12 cellular contexts compared by ENCODE assay signal in the genomic region with DNA sequence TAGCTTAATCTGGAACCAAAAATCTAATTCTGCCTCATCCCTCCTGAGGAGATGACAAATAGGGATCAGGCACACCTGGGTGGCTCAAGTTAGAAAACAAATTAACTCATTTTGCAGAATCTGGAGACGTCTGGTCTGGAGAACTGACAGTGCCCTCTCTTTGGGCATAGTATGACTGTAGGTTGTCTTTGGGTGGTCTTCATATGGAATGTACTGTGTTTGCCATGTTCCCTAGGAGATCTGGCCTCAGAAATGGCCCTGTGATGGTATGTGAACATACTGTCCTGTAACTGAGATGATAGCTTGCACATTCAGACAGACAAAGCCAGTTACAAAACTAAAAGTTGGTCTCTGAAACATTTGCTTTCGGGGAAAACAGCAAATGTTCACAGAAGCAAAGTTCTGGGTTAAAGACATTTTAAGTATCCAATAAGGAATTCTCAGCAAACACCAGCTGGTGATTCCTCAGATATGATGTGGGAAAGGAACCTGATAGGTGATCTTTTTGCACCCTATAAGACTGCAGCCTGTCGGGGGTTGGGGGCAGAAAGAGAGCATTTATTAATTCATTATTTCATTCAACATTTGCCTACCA. TPM values are rescaled to one million over a fixed set of nuclear protein-coding genes. Genes with fewer than 3 reads are reported as not detected.
DNase-seq lines count a peak whose midpoint lies in the region; ATAC-seq, FAIRE-seq and TF ChIP-seq lines count a peak whose summit lies in the region.
"Had no signal": no experiment of that assay in that cellular context is flagged by ENCODE, and none has a peak within 500 bp of the region (broad histone marks: within the 10 kb centered on the region; RNA-seq: fewer than 3 reads in every experiment).

No MANE protein-coding gene starts in this region.

- TF ChIP-seq CTCF in left ventricle myocardium inferior (IDR thresholded peaks at IDR 0.05; ENCODE audit: borderline replicate concordance) (no peak), vagina (IDR thresholded peaks at IDR 0.05) (no peak)

- H3K4me3 Mint-ChIP-seq in naive B cell: peak overlapping the region in 6 of 8 donors; percentile 13 to 79 (median 58)

- H3K36me3 Mint-ChIP-seq in naive B cell: peaks cover 0 to 8% of the 10 kb centered on the region in 2 donors

- H3K27ac ChIP-seq in left ventricle myocardium inferior (replicated peaks) (peak overlapping the region; percentile 69), vagina (peak overlapping the region; percentile 87)

- H3K9me3 Mint-ChIP-seq in naive B cell: no peaks in the 10 kb centered on the region

- H3K4me3 ChIP-seq in left ventricle myocardium inferior: no peak overlapping the region
- H3K4me3 ChIP-seq in adipocyte (ENCODE audit: low read length): no peak overlapping the region
- H3K4me3 ChIP-seq in vagina: no peak overlapping the region

- peaks cover 88 to 98% (median 95%) of the 10 kb centered on the region in 3 donors for H3K4me1 Mint-ChIP-seq in naive B cell

- no peak for FAIRE-seq in HTR-8/SVneo (lab: Jason Lieb, UNC)

- no peaks in the 10 kb centered on the region for H3K27me3 ChIP-seq in left ventricle myocardium inferior (ENCODE audit: low read depth)
- no peaks in the 10 kb centered on the region for H3K27me3 ChIP-seq in adipocyte (replicated peaks; ENCODE audit: control insufficient read depth, insufficient read depth, low read length)
- H3K27me3 ChIP-seq in vagina: no peaks in the 10 kb centered on the region
- H3K27me3 ChIP-seq: BE2C had no signal

- DNase-seq in left ventricle myocardium inferior (no peak), left ventricle myocardium superior (no peak), adipocyte (ENCODE audit: low read depth) (no peak), naive B cell (no peak), vagina (ENCODE audit: extremely low spot score in 2 of 2) (no peak), NCI-H1436 (lab: John Stamatoyannopoulos, UW) (no peak), mucosa of gallbladder (ENCODE audit: low spot score) (no peak), HTR-8/SVneo (ENCODE audit: insufficient read length, low spot score) (no peak)
- DNase-seq: BE2C, NCI-H1092, NCI-H748 treated with DMSO at 0.1 percent for 48 hours, SW 1271 had no signal

- no peaks in the 10 kb centered on the region for H3K27me3 Mint-ChIP-seq in naive B cell

- peaks cover 49% of the 10 kb centered on the region for H3K4me1 ChIP-seq in left ventricle myocardium inferior
- peaks cover 100% of the 10 kb centered on the region for H3K4me1 ChIP-seq in adipocyte (ENCODE audit: control insufficient read depth, insufficient read depth, low read length)
- H3K4me1 ChIP-seq in vagina: peaks cover 100% of the 10 kb centered on the region
- H3K4me1 ChIP-seq: BE2C had no signal

- H3K9ac ChIP-seq in adipocyte (ENCODE audit: low read length): peak overlapping the region; percentile 85

- H3K27ac Mint-ChIP-seq in naive B cell: peak overlapping the region; percentile 99 to 100 (median 100)

- H3K9me3 ChIP-seq in left ventricle myocardium inferior (replicated peaks): no peaks in the 10 kb centered on the region
- H3K9me3 ChIP-seq in adipocyte (ENCODE audit: control insufficient read depth, low read length): no peaks in the 10 kb centered on the region
- H3K9me3 ChIP-seq in vagina: no peaks in the 10 kb centered on the region
- H3K9me3 ChIP-seq: BE2C had no signal

- ATAC-seq in left ventricle myocardium superior: no peak
- ATAC-seq in naive B cell (ENCODE audit: low read depth in 2 of 2): no peak

- H3K36me3 ChIP-seq in left ventricle myocardium inferior (no peaks in the 10 kb centered on the region), adipocyte (ENCODE audit: control insufficient read depth, insufficient read depth, low read length, severe bottlenecking) (no peaks in the 10 kb centered on the region), vagina (no peaks in the 10 kb centered on the region)
- H3K36me3 ChIP-seq: BE2C had no signal

- no peak for TF ChIP-seq POLR2A in vagina (IDR thresholded peaks at IDR 0.05)

- intact Hi-C loops in left ventricle myocardium inferior (cut with micrococcal nuclease): no loop called here
- intact Hi-C loops in left ventricle myocardium superior (cut with micrococcal nuclease): no loop called here
- intact Hi-C loops in vagina (cut with DNase I): no loop called here

RNA-seq across cellular contexts. Expression of gene CD44, which starts 29.7 kb away (rescaled TPM):
- 14.0 TPM for total RNA-seq in left ventricle myocardium inferior
- 19.6 TPM for total RNA-seq in left ventricle myocardium superior
- polyA plus RNA-seq in naive B cell (ENCODE audit: low read depth in 6 of 6): 100 to 1,000 TPM; 156 to 277 (median 187) TPM
- total RNA-seq in vagina: 869 TPM
- 356 TPM for total RNA-seq in mucosa of gallbladder

Comparison
In these comparisons a context has a peak if more than half of its experiments do, and no peak if none do; other contexts are left out.
1. RNA of gene CD44, which starts 29.7 kb away (total RNA-seq): 869 TPM in vagina (single experiment) and 356 TPM in mucosa of gallbladder (single experiment); 19.6 TPM in left ventricle myocardium superior (single experiment) and 14.0 TPM in left ventricle myocardium inferior (single experiment); every median in the first group is over 10 times any median in the second.